Comparison of ENCODE assay signal across 14 cellular contexts in genomic region chr11:115920087-115920461, GRCh38.
DNase-seq lines count a peak whose midpoint lies in the region; ATAC-seq, FAIRE-seq and TF ChIP-seq lines count a peak whose summit lies in the region.
"Had no signal": no experiment of that assay in that cellular context is flagged by ENCODE, and none has a peak within 500 bp of the region (broad histone marks: within the 10 kb centered on the region; RNA-seq: fewer than 3 reads in every experiment).

No MANE protein-coding gene starts in this region.

- H3K4me2 ChIP-seq in GM12878 (ENCODE audit: control insufficient read depth, insufficient read depth), result peak overlapping the region; percentile 61

- H3K4me1 ChIP-seq in GM12878 (ENCODE audit: control insufficient read depth, insufficient read depth, low read length), result peaks cover 75% of the 10 kb centered on the region
- no peaks in the 10 kb centered on the region for H3K4me1 ChIP-seq in aorta (ENCODE audit: control insufficient read depth in 1 of 2, insufficient read depth in 2 of 2, low read length in 2 of 2)

- FAIRE-seq in GM12891 (lab: Jason Lieb, UNC) (no peak), GM12878 (lab: Jason Lieb, UNC) (no peak)
- FAIRE-seq: keratinocyte had no signal

- CTCF ChIA-PET in GM12878 (lab: Yijun Ruan, JAX), result interaction anchor here (1.5 to 6.9 kb wide), 5 partner anchors 10 to 154 kb away, joined by 5 to 61 read pairs (median 9); no protein-coding TSS in a partner anchor

- no peak for TF ChIP-seq CTCF in GM12878 (IDR thresholded peaks at IDR 0.05 in 2 of 3, conservative IDR thresholded peaks at IDR 0.05 in 1 of 3; ENCODE audit: control insufficient read depth in 2 of 3, extremely low read depth in 1 of 3, insufficient read depth in 1 of 3, low read depth in 3 of 3, low read length in 3 of 3)

- POLR2A ChIA-PET in GM12878 (lab: Charles Lee), result interaction anchor here (1.4 to 13.8 kb wide), 6 partner anchors 10 to 334 kb away, joined by 3 to 122 read pairs (median 12); no protein-coding TSS in a partner anchor

- ATAC-seq in GM21390 (IDR thresholded peaks at IDR 0.05; ENCODE audit: unreplicated experiment), result peak; percentile 16
- peak; percentile 17 for ATAC-seq in HG03432 (IDR thresholded peaks at IDR 0.05; ENCODE audit: unreplicated experiment)
- peak; percentile 29 for ATAC-seq in GM12878
- no peak for ATAC-seq in aorta (ENCODE audit: low FRiP score)

- no peak for TF ChIP-seq POLR2A in GM12891 (IDR thresholded peaks at IDR 0.05; ENCODE audit: low read depth, low read length)
- TF ChIP-seq POLR2A in GM12878 (IDR thresholded peaks at IDR 0.05; ENCODE audit: low read depth, low read length), result no peak

- H3K4me3 ChIP-seq in GM12878 (peak overlapping the region; percentile 15; the same call in 1 of the 2 replicates), aorta (ENCODE audit: low read length in 2 of 2) (no peak overlapping the region)
- H3K4me3 ChIP-seq: thoracic aorta had no signal

- H3K27ac ChIP-seq in GM12878 (ENCODE audit: control insufficient read depth, insufficient read depth), result peak overlapping the region; percentile 94
- H3K27ac ChIP-seq in aorta (ENCODE audit: low read depth in 1 of 2, low read length in 2 of 2), result no peak overlapping the region
- H3K27ac ChIP-seq: thoracic aorta had no signal

- SMC1A ChIA-PET in GM12878 (lab: Charles Lee; ENCODE audit: uncharacterized antibody, unreplicated experiment), result interaction anchor here (0.7 to 17.2 kb wide), 12 partner anchors 8 to 335 kb away, joined by 3 to 325 read pairs (median 8); no protein-coding TSS in a partner anchor

- BruUV-seq in GM12878 (replicated peaks; lab: Mats Ljungman, UMichigan), result no TSS peak

- TF ChIP-seq RAD21 in GM12878 (IDR thresholded peaks at IDR 0.05; ENCODE audit: insufficient read depth, low read depth, low read length), result no peak

- H3K9ac ChIP-seq in GM12878 (ENCODE audit: control insufficient read depth, insufficient read depth, low read length), result peak overlapping the region; percentile 45

- DNase-seq in GM12891 (ENCODE audit: insufficient read length, low spot score) (no peak), GM12878 (ENCODE audit: low read depth, low spot score) (no peak), SK-N-DZ (ENCODE audit: low spot score) (no peak), aorta (no peak), superior temporal gyrus (ENCODE audit: extremely low spot score) (no peak)
- DNase-seq in effector CD4-positive, alpha-beta T cell, result no peak
- DNase-seq: activated CD4-positive, alpha-beta T cell treated with anti-CD3 and anti-CD28 coated beads, Interleukin-2, amount 50 U/mL, for 4 hours; amygdala; CD4-positive, alpha-beta memory T cell; NCI-H1417 treated with DMSO at 0.1 percent for 48 hours had no signal

- H2AFZ ChIP-seq in GM12878 (ENCODE audit: control insufficient read depth, low read depth, low read length), result no peak overlapping the region

- in situ Hi-C loops in GM12878 (cut with MboI), result no loop called here

- H3K27me3 ChIP-seq in GM12878 (replicated peaks in 1 of 2; ENCODE audit: control insufficient read depth in 2 of 2, insufficient read depth in 2 of 2, low read length in 1 of 2) (no peaks in the 10 kb centered on the region), aorta (ENCODE audit: control insufficient read depth in 1 of 2, insufficient read depth in 2 of 2, low read length in 1 of 2) (no peaks in the 10 kb centered on the region)

- intact Hi-C loops in GM12878 (cut with micrococcal nuclease; ENCODE audit: unreplicated experiment), result loop anchor here (2.0 to 10.0 kb wide), 3 partner anchors 335 to 1895 kb away; partner anchors contain the start of gene CADM1
- intact Hi-C loops in aorta (cut with DNase I), result no loop called here

- no peaks in the 10 kb centered on the region for H3K79me2 ChIP-seq in GM12878 (ENCODE audit: control insufficient read depth, insufficient read depth, low read length)

- no peaks in the 10 kb centered on the region for H4K20me1 ChIP-seq in GM12878 (ENCODE audit: control insufficient read depth, insufficient read depth)

- RAD21 ChIA-PET in GM12878 (lab: Charles Lee; ENCODE audit: unreplicated experiment), result interaction anchor here (1.0 to 7.7 kb wide), 11 partner anchors 10 to 154 kb away, joined by 3 to 140 read pairs (median 5); no protein-coding TSS in a partner anchor

- no peak for TF ChIP-seq EP300 in GM12878 (IDR thresholded peaks at IDR 0.05; ENCODE audit: borderline replicate concordance in 1 of 2, control insufficient read depth in 1 of 2, low read depth in 2 of 2, low read length in 2 of 2)

- 0% methylated on average over 1 of the region's 1 CpG for WGBS in GM12878 (ENCODE audit: insufficient coverage, insufficient replicate concordance, low lambda C conversion rate, missing lambda C conversion rate)
- WGBS in aorta, 2 donors, result 6 to 9% methylated on average over 1 of the region's 1 CpG

- H3K9me3 ChIP-seq in GM12878 (replicated peaks; ENCODE audit: control insufficient read depth, insufficient read depth, low read length) (no peaks in the 10 kb centered on the region), aorta (ENCODE audit: control insufficient read depth, low read length) (peaks cover 3% of the 10 kb centered on the region)
- H3K9me3 ChIP-seq: thoracic aorta had no signal

- H3K36me3 ChIP-seq in GM12878 (ENCODE audit: control insufficient read depth in 2 of 2, insufficient read depth in 2 of 2, low read length in 1 of 2) (no peaks in the 10 kb centered on the region), aorta (ENCODE audit: control insufficient read depth in 1 of 2, insufficient read depth in 2 of 2, low read length in 1 of 2) (no peaks in the 10 kb centered on the region)
- H3K36me3 ChIP-seq: thoracic aorta had no signal

TF ChIP-seq in GM12891, 5 proteins besides CTCF, POLR2A, EP300 and RAD21:
- peak; percentile 38; the same call in 1 of the 2 replicates for TF ChIP-seq SPI1 (IDR thresholded peaks at IDR 0.05; ENCODE audit: low read depth, low read length)
- TF ChIP-seq POLR2AphosphoS5 (IDR thresholded peaks at IDR 0.05; ENCODE audit: low read depth, low read length), result no peak; the same call in 1 of the 2 replicates
- no peak for TF ChIP-seq PAX5 (IDR thresholded peaks at IDR 0.05; ENCODE audit: insufficient read depth, low read length, severe bottlenecking)
TF ChIP-seq in GM12891: peak in this region for 1.

TF ChIP-seq in GM12878, 131 proteins besides CTCF, POLR2A, EP300 and RAD21 (continues in another document):
- TF ChIP-seq ZBED1 (IDR thresholded peaks at IDR 0.05; ENCODE audit: borderline replicate concordance) (no peak), SREBF2 (IDR thresholded peaks at IDR 0.05; ENCODE audit: low read length) (peak; percentile 75), KAT2A (conservative IDR thresholded peaks at IDR 0.05; ENCODE audit: control insufficient read depth, low read depth, low read length) (no peak), BCL3 (IDR thresholded peaks at IDR 0.05; ENCODE audit: borderline replicate concordance, insufficient read depth, low read depth, low read length, poor library complexity, severe bottlenecking) (no peak), RAD51 (IDR thresholded peaks at IDR 0.05) (no peak), CHD1 (IDR thresholded peaks at IDR 0.05; ENCODE audit: low read depth, low read length) (0 out of 2 replicates have a peak, but pooled peaks have one; percentile 19), ZNF274 (IDR thresholded peaks at IDR 0.05; ENCODE audit: insufficient read depth, insufficient read length) (no peak), ZBTB33 (IDR thresholded peaks at IDR 0.05) (no peak), IRF3 (IDR thresholded peaks at IDR 0.05) (0 out of 2 replicates have a peak, but pooled peaks have one; percentile 26), RELA (IDR thresholded peaks at IDR 0.05; ENCODE audit: borderline replicate concordance, partially characterized antibody) (no peak), BACH1 (IDR thresholded peaks at IDR 0.05; ENCODE audit: borderline replicate concordance) (peak; percentile 7; the same call in 1 of the 2 replicates), RCOR1 (conservative IDR thresholded peaks at IDR 0.05; ENCODE audit: low read depth, low read length) (0 out of 2 replicates have a peak, but pooled peaks have one; percentile 29), SREBF1 (IDR thresholded peaks at IDR 0.05; ENCODE audit: low read length) (0 out of 2 replicates have a peak, but pooled peaks have one; percentile 14), POLR2AphosphoS2 (IDR thresholded peaks at IDR 0.05; ENCODE audit: low read depth, low read length) (no peak), ATF7 (IDR thresholded peaks at IDR 0.05; ENCODE audit: low read depth) (no peak)
